ENCODE assay signal across 1 cellular context in the genomic region with DNA sequence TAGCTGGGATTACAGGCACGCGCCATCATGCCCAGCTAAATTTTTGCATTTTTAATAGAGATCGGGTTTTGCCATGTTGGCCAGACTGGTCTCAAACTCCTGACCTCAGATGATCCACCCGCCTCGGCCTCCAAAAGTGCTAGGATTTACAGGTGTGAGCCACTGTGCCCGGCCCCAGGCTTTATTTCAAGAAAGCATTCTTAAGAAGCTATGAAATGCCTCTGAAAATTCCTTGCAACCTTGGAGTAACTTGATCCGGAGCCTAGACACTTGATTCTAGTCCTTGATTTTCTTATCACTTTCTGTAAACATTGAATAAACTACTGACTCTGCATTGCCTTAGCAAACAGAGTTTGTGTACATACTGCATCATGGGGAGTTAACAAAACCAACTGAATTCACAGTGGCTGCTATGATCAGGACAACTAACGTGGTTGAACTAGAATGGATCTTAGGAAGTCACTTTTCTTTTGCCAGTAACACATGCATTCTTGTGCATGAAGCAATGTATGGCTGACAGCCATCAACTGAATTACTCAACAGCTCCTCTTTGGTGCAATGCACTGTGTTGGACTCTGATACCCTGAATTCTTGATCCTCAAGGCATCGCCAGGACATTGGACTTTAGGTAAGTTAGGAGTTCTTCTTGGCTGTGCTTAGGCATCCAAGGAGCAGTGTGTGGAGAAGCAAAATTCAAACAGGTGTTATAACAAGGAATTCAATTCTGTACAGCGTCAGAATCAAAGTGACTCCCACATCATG.
TF ChIP-seq lines count a peak whose summit lies in the region.

No MANE protein-coding gene starts in this region.

TF ChIP-seq in HepG2, 621 proteins besides CTCF, POLR2A, EP300 and RAD21 (continued from another document):
- TF ChIP-seq, protein P1, sequence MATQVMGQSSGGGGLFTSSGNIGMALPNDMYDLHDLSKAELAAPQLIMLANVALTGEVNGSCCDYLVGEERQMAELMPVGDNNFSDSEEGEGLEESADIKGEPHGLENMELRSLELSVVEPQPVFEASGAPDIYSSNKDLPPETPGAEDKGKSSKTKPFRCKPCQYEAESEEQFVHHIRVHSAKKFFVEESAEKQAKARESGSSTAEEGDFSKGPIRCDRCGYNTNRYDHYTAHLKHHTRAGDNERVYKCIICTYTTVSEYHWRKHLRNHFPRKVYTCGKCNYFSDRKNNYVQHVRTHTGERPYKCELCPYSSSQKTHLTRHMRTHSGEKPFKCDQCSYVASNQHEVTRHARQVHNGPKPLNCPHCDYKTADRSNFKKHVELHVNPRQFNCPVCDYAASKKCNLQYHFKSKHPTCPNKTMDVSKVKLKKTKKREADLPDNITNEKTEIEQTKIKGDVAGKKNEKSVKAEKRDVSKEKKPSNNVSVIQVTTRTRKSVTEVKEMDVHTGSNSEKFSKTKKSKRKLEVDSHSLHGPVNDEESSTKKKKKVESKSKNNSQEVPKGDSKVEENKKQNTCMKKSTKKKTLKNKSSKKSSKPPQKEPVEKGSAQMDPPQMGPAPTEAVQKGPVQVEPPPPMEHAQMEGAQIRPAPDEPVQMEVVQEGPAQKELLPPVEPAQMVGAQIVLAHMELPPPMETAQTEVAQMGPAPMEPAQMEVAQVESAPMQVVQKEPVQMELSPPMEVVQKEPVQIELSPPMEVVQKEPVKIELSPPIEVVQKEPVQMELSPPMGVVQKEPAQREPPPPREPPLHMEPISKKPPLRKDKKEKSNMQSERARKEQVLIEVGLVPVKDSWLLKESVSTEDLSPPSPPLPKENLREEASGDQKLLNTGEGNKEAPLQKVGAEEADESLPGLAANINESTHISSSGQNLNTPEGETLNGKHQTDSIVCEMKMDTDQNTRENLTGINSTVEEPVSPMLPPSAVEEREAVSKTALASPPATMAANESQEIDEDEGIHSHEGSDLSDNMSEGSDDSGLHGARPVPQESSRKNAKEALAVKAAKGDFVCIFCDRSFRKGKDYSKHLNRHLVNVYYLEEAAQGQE (IDR thresholded peaks at IDR 0.05; ENCODE audit: borderline replicate concordance in 1 of 2, low read depth in 1 of 2, low read length in 2 of 2): peak in 1 of 2 experiments; percentile 20; a peak in 1 of 4 replicates
- TF ChIP-seq SAFB2 (CRISPR knock-in tag; IDR thresholded peaks at IDR 0.05; ENCODE audit: borderline replicate concordance, low read depth): no peak; the same call in 1 of the 2 replicates
- peak; percentile 42; the same call in 1 of the 2 replicates for TF ChIP-seq RFX3 (CRISPR knock-in tag; IDR thresholded peaks at IDR 0.05)
- 0 out of 2 replicates have a peak, but pooled peaks have one; percentile 4 for TF ChIP-seq ZFP37 (CRISPR knock-in tag; IDR thresholded peaks at IDR 0.05; ENCODE audit: borderline replicate concordance)
- TF ChIP-seq ZNF33B (CRISPR knock-in tag; IDR thresholded peaks at IDR 0.05): peak; percentile 80; the same call in 1 of the 2 replicates
- TF ChIP-seq U2AF1 (optimal IDR thresholded peaks at IDR 0.05; ENCODE audit: low read depth, low read length): no peak
- TF ChIP-seq, protein P2, sequence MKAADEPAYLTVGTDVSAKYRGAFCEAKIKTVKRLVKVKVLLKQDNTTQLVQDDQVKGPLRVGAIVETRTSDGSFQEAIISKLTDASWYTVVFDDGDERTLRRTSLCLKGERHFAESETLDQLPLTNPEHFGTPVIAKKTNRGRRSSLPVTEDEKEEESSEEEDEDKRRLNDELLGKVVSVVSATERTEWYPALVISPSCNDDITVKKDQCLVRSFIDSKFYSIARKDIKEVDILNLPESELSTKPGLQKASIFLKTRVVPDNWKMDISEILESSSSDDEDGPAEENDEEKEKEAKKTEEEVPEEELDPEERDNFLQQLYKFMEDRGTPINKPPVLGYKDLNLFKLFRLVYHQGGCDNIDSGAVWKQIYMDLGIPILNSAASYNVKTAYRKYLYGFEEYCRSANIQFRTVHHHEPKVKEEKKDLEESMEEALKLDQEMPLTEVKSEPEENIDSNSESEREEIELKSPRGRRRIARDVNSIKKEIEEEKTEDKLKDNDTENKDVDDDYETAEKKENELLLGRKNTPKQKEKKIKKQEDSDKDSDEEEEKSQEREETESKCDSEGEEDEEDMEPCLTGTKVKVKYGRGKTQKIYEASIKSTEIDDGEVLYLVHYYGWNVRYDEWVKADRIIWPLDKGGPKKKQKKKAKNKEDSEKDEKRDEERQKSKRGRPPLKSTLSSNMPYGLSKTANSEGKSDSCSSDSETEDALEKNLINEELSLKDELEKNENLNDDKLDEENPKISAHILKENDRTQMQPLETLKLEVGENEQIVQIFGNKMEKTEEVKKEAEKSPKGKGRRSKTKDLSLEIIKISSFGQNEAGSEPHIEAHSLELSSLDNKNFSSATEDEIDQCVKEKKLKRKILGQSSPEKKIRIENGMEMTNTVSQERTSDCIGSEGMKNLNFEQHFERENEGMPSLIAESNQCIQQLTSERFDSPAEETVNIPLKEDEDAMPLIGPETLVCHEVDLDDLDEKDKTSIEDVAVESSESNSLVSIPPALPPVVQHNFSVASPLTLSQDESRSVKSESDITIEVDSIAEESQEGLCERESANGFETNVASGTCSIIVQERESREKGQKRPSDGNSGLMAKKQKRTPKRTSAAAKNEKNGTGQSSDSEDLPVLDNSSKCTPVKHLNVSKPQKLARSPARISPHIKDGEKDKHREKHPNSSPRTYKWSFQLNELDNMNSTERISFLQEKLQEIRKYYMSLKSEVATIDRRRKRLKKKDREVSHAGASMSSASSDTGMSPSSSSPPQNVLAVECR (CRISPR knock-in tag; IDR thresholded peaks at IDR 0.05; ENCODE audit: borderline replicate concordance): peak; percentile 80; the same call in 1 of the 2 replicates
- peak; percentile 94 for TF ChIP-seq BCL6 (CRISPR knock-in tag; IDR thresholded peaks at IDR 0.05)
- TF ChIP-seq NAIF1 (CRISPR knock-in tag; IDR thresholded peaks at IDR 0.05; ENCODE audit: borderline replicate concordance): peak; percentile 59; the same call in 1 of the 2 replicates
- peak; percentile 90 for TF ChIP-seq CREM (IDR thresholded peaks at IDR 0.05)
- no peak for TF ChIP-seq CREM (CRISPR knock-in tag; IDR thresholded peaks at IDR 0.05)
- TF ChIP-seq PRMT3 (CRISPR knock-in tag; IDR thresholded peaks at IDR 0.05; ENCODE audit: borderline replicate concordance, low read depth): peak; percentile 94
- no peak for TF ChIP-seq PHF20 (CRISPR knock-in tag; IDR thresholded peaks at IDR 0.05)
- no peak for TF ChIP-seq RORA (CRISPR knock-in tag; IDR thresholded peaks at IDR 0.05)
- TF ChIP-seq, protein P3, sequence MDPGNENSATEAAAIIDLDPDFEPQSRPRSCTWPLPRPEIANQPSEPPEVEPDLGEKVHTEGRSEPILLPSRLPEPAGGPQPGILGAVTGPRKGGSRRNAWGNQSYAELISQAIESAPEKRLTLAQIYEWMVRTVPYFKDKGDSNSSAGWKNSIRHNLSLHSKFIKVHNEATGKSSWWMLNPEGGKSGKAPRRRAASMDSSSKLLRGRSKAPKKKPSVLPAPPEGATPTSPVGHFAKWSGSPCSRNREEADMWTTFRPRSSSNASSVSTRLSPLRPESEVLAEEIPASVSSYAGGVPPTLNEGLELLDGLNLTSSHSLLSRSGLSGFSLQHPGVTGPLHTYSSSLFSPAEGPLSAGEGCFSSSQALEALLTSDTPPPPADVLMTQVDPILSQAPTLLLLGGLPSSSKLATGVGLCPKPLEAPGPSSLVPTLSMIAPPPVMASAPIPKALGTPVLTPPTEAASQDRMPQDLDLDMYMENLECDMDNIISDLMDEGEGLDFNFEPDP (CRISPR knock-in tag; conservative IDR thresholded peaks at IDR 0.05): no peak
- no peak for TF ChIP-seq HCFC1 (IDR thresholded peaks at IDR 0.05; ENCODE audit: low read depth, low read length)
- TF ChIP-seq, protein P4, sequence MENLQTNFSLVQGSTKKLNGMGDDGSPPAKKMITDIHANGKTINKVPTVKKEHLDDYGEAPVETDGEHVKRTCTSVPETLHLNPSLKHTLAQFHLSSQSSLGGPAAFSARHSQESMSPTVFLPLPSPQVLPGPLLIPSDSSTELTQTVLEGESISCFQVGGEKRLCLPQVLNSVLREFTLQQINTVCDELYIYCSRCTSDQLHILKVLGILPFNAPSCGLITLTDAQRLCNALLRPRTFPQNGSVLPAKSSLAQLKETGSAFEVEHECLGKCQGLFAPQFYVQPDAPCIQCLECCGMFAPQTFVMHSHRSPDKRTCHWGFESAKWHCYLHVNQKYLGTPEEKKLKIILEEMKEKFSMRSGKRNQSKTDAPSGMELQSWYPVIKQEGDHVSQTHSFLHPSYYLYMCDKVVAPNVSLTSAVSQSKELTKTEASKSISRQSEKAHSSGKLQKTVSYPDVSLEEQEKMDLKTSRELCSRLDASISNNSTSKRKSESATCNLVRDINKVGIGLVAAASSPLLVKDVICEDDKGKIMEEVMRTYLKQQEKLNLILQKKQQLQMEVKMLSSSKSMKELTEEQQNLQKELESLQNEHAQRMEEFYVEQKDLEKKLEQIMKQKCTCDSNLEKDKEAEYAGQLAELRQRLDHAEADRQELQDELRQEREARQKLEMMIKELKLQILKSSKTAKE (CRISPR knock-in tag; IDR thresholded peaks at IDR 0.05; ENCODE audit: borderline replicate concordance): peak; percentile 89
- peak; percentile 96 for TF ChIP-seq STAT5B (CRISPR knock-in tag; IDR thresholded peaks at IDR 0.05)
- no peak for TF ChIP-seq NCOA5 (CRISPR knock-in tag; IDR thresholded peaks at IDR 0.05)
- no peak for TF ChIP-seq ARHGAP35 (CRISPR knock-in tag; IDR thresholded peaks at IDR 0.05; ENCODE audit: borderline replicate concordance)
- TF ChIP-seq TBX3 (IDR thresholded peaks at IDR 0.05; ENCODE audit: borderline replicate concordance): peak; percentile 92
- TF ChIP-seq ZNF335 (CRISPR knock-in tag; IDR thresholded peaks at IDR 0.05): peak; percentile 75; the same call in 1 of the 2 replicates
- peak; percentile 75; the same call in 1 of the 3 replicates for TF ChIP-seq MXI1 (IDR thresholded peaks at IDR 0.05; ENCODE audit: borderline replicate concordance, low read depth, low read length)
